Comparison of ENCODE assay signal across 21 cellular contexts in the genomic region with DNA sequence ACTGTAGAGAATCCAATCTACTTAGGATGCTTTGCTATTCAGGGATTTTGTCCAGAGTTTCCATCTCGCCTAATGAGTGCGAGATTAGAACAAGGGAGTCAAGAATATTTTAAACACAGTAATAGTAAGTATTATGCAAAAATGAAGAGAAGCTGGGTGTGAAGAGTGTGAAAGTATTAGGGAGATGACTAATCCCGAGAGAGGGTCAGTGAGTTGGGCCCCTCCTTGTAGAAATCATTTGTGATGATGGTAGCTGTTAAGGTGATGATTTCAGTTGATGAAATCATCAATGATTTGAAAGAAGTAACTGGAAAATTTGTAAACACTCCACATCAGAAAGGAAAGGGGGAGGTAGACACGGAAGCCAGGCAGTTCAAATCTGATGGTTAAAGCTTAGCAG.
"Had no signal": no experiment of that assay in that cellular context is flagged by ENCODE, and none has a peak within 500 bp of the region (broad histone marks: within the 10 kb centered on the region; RNA-seq: fewer than 3 reads in every experiment).

No MANE protein-coding gene starts in this region.

- H3K27me3 ChIP-seq: adrenal gland, breast epithelium, foreskin keratinocyte, neutrophil, pancreas, thyroid gland, upper lobe of right lung had no signal

- H3K4me1 Mint-ChIP-seq: central memory CD8-positive, alpha-beta T cell; memory B cell; WTC11 had no signal

- DNase-seq: activated naive CD4-positive, alpha-beta T cell; activated T-cell treated with anti-CD3 and anti-CD28 coated beads, Interleukin-2, amount 50 U/mL, for 4 hours; adrenal gland; effector memory CD4-positive, alpha-beta T cell; foreskin keratinocyte; left colon; pancreas; right cardiac atrium; stimulated activated CD4-positive, alpha-beta T cell treated with anti-CD3 and anti-CD28 coated beads, Interleukin-4, amount 100 ng/mL, for 4 hours; stimulated activated naive CD8-positive, alpha-beta T cell treated with anti-CD3 and anti-CD28 coated beads, Interleukin-15, Interleukin-2, amounts not matched to agents 100 U/mL and 50 U/mL, for 24 hours; substantia nigra; thyroid gland; upper lobe of right lung had no signal

- H3K27ac Mint-ChIP-seq: activated naive CD8-positive, alpha-beta T cell; activated T-helper 2 cell treated with anti-CD3 and anti-CD28 coated beads, Interferon-gamma antibody, Interleukin-2, Interleukin-4, amounts not matched to agents 10 μg/mL and 5 μg/mL and 100 μg/mL, durations not matched to agents 14 hours and 24 hours and 36 hours; memory B cell; natural killer cell treated with Interleukin-12 subunit alpha and Interleukin-12 subunit beta and Interleukin-15 and Interleukin-18, amount 100 ng/mL, for 72 hours; WTC11 had no signal

- H3K4me3 ChIP-seq: adrenal gland, breast epithelium, pancreas, thyroid gland, upper lobe of right lung had no signal

- H3K9me3 Mint-ChIP-seq: central memory CD8-positive, alpha-beta T cell; WTC11 had no signal

- H3K27ac ChIP-seq: adrenal gland, breast epithelium, foreskin keratinocyte, neutrophil, pancreas, thyroid gland, upper lobe of right lung had no signal

- ATAC-seq: activated T-cell treated with anti-CD3 and anti-CD28 coated beads, Interleukin-2, amount 50 U/mL, for 4 hours; foreskin keratinocyte; left colon; natural killer cell treated with Interleukin-12 subunit alpha and Interleukin-12 subunit beta and Interleukin-15 and Interleukin-18, amount 100 ng/mL, for 72 hours; pancreas; right cardiac atrium; stimulated activated naive CD8-positive, alpha-beta T cell treated with anti-CD3 and anti-CD28 coated beads, Interleukin-15, Interleukin-2, amounts not matched to agents 100 U/mL and 50 U/mL, for 24 hours; upper lobe of right lung; WTC11 had no signal

- H3K4me1 ChIP-seq: adrenal gland, breast epithelium, pancreas, thyroid gland, upper lobe of right lung had no signal

- H3K27me3 Mint-ChIP-seq: activated naive CD8-positive, alpha-beta T cell; central memory CD8-positive, alpha-beta T cell; memory B cell; natural killer cell treated with Interleukin-12 subunit alpha and Interleukin-12 subunit beta and Interleukin-15 and Interleukin-18, amount 100 ng/mL, for 72 hours had no signal

- H3K36me3 ChIP-seq: adrenal gland, breast epithelium, neutrophil, pancreas, thyroid gland, upper lobe of right lung had no signal

- H3K4me3 Mint-ChIP-seq: activated naive CD8-positive, alpha-beta T cell; activated T-cell treated with anti-CD3 and anti-CD28 coated beads, Interleukin-2, amount 50 U/mL, for 4 hours; central memory CD8-positive, alpha-beta T cell; memory B cell; natural killer cell treated with Interleukin-12 subunit alpha and Interleukin-12 subunit beta and Interleukin-15 and Interleukin-18, amount 100 ng/mL, for 72 hours; WTC11 had no signal

- H3K9me3 ChIP-seq: adrenal gland, breast epithelium, neutrophil, pancreas, thyroid gland, upper lobe of right lung had no signal
